24 cellular contexts compared by ENCODE assay signal in the genomic region with DNA sequence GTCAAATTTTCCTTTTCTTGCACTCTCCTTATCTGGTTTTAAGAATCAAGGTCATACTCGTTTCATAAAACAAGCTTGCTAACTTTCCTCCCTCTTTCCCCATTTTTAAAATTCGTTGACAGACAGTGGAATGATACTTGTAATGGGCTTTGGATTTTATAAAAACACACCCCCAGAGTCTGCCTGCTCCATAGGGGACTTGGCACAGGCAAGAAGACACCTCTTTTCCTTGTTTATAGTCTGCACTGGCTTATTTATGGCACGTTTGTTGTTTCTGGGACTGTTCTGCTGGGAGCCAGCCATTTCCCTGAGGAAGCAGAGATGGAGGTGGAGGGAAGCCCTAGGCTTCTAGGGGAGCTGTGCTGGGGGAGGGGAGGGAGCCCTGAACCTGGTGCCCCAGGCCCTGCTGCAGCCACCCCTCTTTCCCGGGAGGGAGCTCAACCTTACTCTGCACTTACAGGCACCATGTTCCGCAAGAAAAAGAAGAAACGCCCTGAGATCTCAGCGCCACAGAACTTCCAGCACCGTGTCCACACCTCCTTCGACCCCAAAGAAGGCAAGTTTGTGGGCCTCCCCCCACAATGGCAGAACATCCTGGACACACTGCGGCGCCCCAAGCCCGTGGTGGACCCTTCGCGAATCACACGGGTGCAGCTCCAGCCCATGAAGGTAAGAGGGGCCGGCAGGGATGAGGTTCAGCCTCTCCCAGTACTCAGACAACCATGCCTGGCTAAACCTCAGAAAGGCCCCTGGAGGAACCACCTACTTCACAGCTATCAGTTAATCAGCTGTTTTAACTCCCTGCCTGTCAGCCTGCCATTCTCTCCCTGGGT. TPM values are rescaled to one million over a fixed set of nuclear protein-coding genes. Genes with fewer than 3 reads are reported as not detected.
"Had no signal": no experiment of that assay in that cellular context is flagged by ENCODE, and none has a peak within 500 bp of the region (broad histone marks: within the 10 kb centered on the region; RNA-seq: fewer than 3 reads in every experiment).

No MANE protein-coding gene starts in this region.

- DNase-seq: activated CD4-positive, alpha-beta T cell treated with anti-CD3 and anti-CD28 coated beads, Interleukin-2, amount 10 ng/mL, durations not matched to agents 7 days and 5 days; activated CD8-positive, alpha-beta memory T cell treated with anti-CD3 and anti-CD28 coated beads, Interleukin-2, amount 50 U/mL, for 48 hours; activated effector memory CD4-positive, alpha-beta T cell treated with Interleukin-2 at 50 U/mL for 16 hours; activated naive CD4-positive, alpha-beta T cell treated with anti-CD3 and anti-CD28 coated beads, Interleukin-2, amount 10 ng/mL, durations not matched to agents 7 days and 5 days; activated naive CD8-positive, alpha-beta T cell treated with anti-CD3 and anti-CD28 coated beads, Interleukin-2, amount 50 U/mL, for 24 hours; activated T-cell treated with anti-CD3 and anti-CD28 coated beads, Interleukin-2, amount 50 U/mL, for 48 hours; aorta; brain microvascular endothelial cell; central memory CD4-positive, alpha-beta T cell; gastrocnemius medialis; heart right ventricle; kidney glomerular epithelial cell; left ventricle myocardium superior; pancreas; right lobe of liver; small intestine; stimulated activated CD4-positive, alpha-beta T cell treated with anti-CD3 and anti-CD28 coated beads, Interleukin-15, amount 100 ng/mL, for 24 hours; stimulated activated CD4-positive, alpha-beta T cell treated with anti-CD3 and anti-CD28 coated beads, Interleukin-4, amount 100 ng/mL, for 1 hour had no signal

- H3K27me3 ChIP-seq: brain microvascular endothelial cell, gastrocnemius medialis, heart right ventricle, pancreas, right lobe of liver had no signal

- H3K27ac Mint-ChIP-seq: activated CD4-positive, alpha-beta T cell treated with anti-CD3 and anti-CD28 coated beads, Interleukin-2, amount 10 ng/mL, durations not matched to agents 7 days and 5 days; activated naive CD4-positive, alpha-beta T cell treated with anti-CD3 and anti-CD28 coated beads, Interleukin-2, amount 10 ng/mL, durations not matched to agents 7 days and 5 days; activated naive CD8-positive, alpha-beta T cell treated with anti-CD3 and anti-CD28 coated beads, Interleukin-2, amount 50 U/mL, for 24 hours; T-helper 1 cell treated with Interleukin-12 subunit alpha and Interleukin-12 subunit beta and Interleukin-4 antibody, amounts not matched to agents 30 μg/mL and 1 μg/mL, for 36 hours had no signal

- H3K27ac ChIP-seq: brain microvascular endothelial cell, coronary artery, heart right ventricle, pancreas, right lobe of liver had no signal

- H3K36me3 ChIP-seq: brain microvascular endothelial cell, gastrocnemius medialis, heart right ventricle, right lobe of liver had no signal

- H3K9me3 Mint-ChIP-seq: activated CD4-positive, alpha-beta T cell treated with anti-CD3 and anti-CD28 coated beads, Interleukin-2, amount 10 ng/mL, durations not matched to agents 7 days and 5 days; activated naive CD4-positive, alpha-beta T cell treated with anti-CD3 and anti-CD28 coated beads, Interleukin-2, amount 10 ng/mL, durations not matched to agents 7 days and 5 days; activated naive CD8-positive, alpha-beta T cell treated with anti-CD3 and anti-CD28 coated beads, Interleukin-2, amount 50 U/mL, for 24 hours; T-helper 1 cell treated with Interleukin-12 subunit alpha and Interleukin-12 subunit beta and Interleukin-4 antibody, amounts not matched to agents 30 μg/mL and 1 μg/mL, for 36 hours had no signal

- ATAC-seq: activated naive CD8-positive, alpha-beta T cell treated with anti-CD3 and anti-CD28 coated beads, Interleukin-2, amount 50 U/mL, for 24 hours; gastrocnemius medialis; heart right ventricle; left ventricle myocardium superior; pancreas; right lobe of liver had no signal

- H3K4me1 Mint-ChIP-seq: activated CD4-positive, alpha-beta T cell treated with anti-CD3 and anti-CD28 coated beads, Interleukin-2, amount 10 ng/mL, durations not matched to agents 7 days and 5 days; activated naive CD4-positive, alpha-beta T cell treated with anti-CD3 and anti-CD28 coated beads, Interleukin-2, amount 10 ng/mL, durations not matched to agents 7 days and 5 days; activated naive CD8-positive, alpha-beta T cell treated with anti-CD3 and anti-CD28 coated beads, Interleukin-2, amount 50 U/mL, for 24 hours had no signal

- H3K4me3 Mint-ChIP-seq: activated CD4-positive, alpha-beta T cell treated with anti-CD3 and anti-CD28 coated beads, Interleukin-2, amount 10 ng/mL, durations not matched to agents 7 days and 5 days; activated naive CD4-positive, alpha-beta T cell treated with anti-CD3 and anti-CD28 coated beads, Interleukin-2, amount 10 ng/mL, durations not matched to agents 7 days and 5 days; activated naive CD8-positive, alpha-beta T cell treated with anti-CD3 and anti-CD28 coated beads, Interleukin-2, amount 50 U/mL, for 24 hours; T-helper 1 cell treated with Interleukin-12 subunit alpha and Interleukin-12 subunit beta and Interleukin-4 antibody, amounts not matched to agents 30 μg/mL and 1 μg/mL, for 36 hours had no signal

- H3K4me3 ChIP-seq: coronary artery, gastrocnemius medialis, heart right ventricle, pancreas, right lobe of liver had no signal

- H3K9me3 ChIP-seq: gastrocnemius medialis, heart right ventricle, pancreas, right lobe of liver had no signal

- H3K4me1 ChIP-seq: pancreas, right lobe of liver had no signal

- H3K36me3 Mint-ChIP-seq: activated naive CD4-positive, alpha-beta T cell treated with anti-CD3 and anti-CD28 coated beads, Interleukin-2, amount 10 ng/mL, durations not matched to agents 7 days and 5 days had no signal

- FAIRE-seq: pancreas, small intestine had no signal

RNA-seq across cellular contexts. Expression of gene ANKRD63, which starts 18.3 kb away (rescaled TPM):
- total RNA-seq: aorta, gastrocnemius medialis, mononuclear cell, pancreas, urinary bladder had no signal
- polyA plus RNA-seq: aorta, esophagus, heart right ventricle, pancreas, thymus, urinary bladder had no signal

RNA-seq across cellular contexts. Expression of gene PAK6, which starts 25.7 kb away (rescaled TPM):
- polyA plus RNA-seq: aorta had no signal
